In the genomic region with DNA sequence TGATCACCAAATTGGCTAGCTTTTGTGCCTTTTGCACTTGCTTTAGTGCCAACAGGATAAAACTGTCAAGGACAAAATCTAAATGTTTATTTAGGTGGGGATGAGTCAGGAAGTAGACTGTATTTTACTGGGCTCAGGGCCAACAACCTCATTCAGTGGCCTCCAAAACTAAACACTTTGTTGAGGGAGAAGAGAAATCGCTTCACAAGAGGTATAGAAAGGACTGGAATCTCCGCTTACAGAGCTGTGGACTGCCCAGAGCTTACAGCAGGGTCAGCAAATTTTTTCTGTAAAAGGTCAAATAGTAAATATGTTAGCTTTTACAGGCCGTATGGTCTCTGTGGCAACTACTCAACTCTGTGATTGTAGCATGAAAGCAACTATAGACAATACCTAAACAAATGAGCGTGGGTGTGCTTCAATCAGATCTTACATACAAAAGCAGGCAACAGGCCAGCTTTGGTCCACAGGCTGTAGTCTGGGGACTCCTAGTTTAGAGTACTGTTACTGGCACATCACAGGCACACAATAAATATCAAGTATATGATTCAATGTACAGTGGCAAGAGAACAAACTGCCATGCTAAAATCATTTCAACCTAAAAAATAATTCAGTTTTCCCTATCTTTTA, we compare ENCODE assay signal across 8 cellular contexts.
A peak's percentile ranks its signal among the peaks of the same experiment; 100 is the strongest.
DNase-seq lines count a peak whose midpoint lies in the region; ATAC-seq and TF ChIP-seq lines count a peak whose summit lies in the region.
"Not testable (repeated sequence)": the region's sequence is repeated elsewhere in the genome, so short reads cannot be mapped to it uniquely, and the experiment has no call there.

No MANE protein-coding gene starts in this region.

- ATAC-seq in left cardiac atrium = peak in 1 of 2 donors; percentile 85
- peak; percentile 32 for ATAC-seq in upper lobe of right lung

- not testable (repeated sequence) for H3K9me3 Mint-ChIP-seq in nephron progenitor cell

- H3K36me3 Mint-ChIP-seq in nephron progenitor cell (ENCODE audit: low read depth) = peaks cover 47% of the 10 kb centered on the region

- not testable (repeated sequence) for H3K4me1 ChIP-seq in upper lobe of right lung

- H3K27ac ChIP-seq in SK-N-MC = 0 out of 2 replicates have a peak overlapping the region, but pooled peaks have one; percentile 42
- not testable (repeated sequence) for H3K27ac ChIP-seq in upper lobe of right lung

- H3K36me3 ChIP-seq in SK-N-MC (ENCODE audit: insufficient read depth, low read length) = not testable (repeated sequence)
- peaks cover 15% of the 10 kb centered on the region for H3K36me3 ChIP-seq in upper lobe of right lung

- not testable (repeated sequence) for H3K4me3 Mint-ChIP-seq in nephron progenitor cell

- H3K4me3 ChIP-seq in SK-N-MC; choroid plexus epithelial cell (ENCODE audit: low read depth, low read length); upper lobe of right lung: not testable (repeated sequence)

- H3K4me1 Mint-ChIP-seq in nephron progenitor cell = not testable (repeated sequence)

- H3K27me3 ChIP-seq in upper lobe of right lung = not testable (repeated sequence)

- TF ChIP-seq CTCF in choroid plexus epithelial cell (conservative IDR thresholded peaks at IDR 0.05; ENCODE audit: low read depth, low read length); nephron progenitor cell (IDR thresholded peaks at IDR 0.05); upper lobe of right lung (IDR thresholded peaks at IDR 0.05): not testable (repeated sequence)

- peak overlapping the region; percentile 59 for H3K27ac Mint-ChIP-seq in nephron progenitor cell

- not testable (repeated sequence) for H3K9me3 ChIP-seq in SK-N-MC (ENCODE audit: low read depth, low read length); upper lobe of right lung

- not testable (repeated sequence) for H3K27me3 Mint-ChIP-seq in nephron progenitor cell (ENCODE audit: low read depth, poor library complexity)

- DNase-seq in COR-L47 (lab: John Stamatoyannopoulos, UW) = peak; percentile 79
- DNase-seq in HT1080 (ENCODE audit: low read depth) = peak; percentile 84
- peak; percentile 8 for DNase-seq in NCI-H2227 (lab: John Stamatoyannopoulos, UW; ENCODE audit: unreplicated experiment)
- not testable (repeated sequence) for DNase-seq in SK-N-MC (ENCODE audit: low read depth, low spot score); nephron progenitor cell; upper lobe of right lung
- DNase-seq in choroid plexus epithelial cell (ENCODE audit: low read depth) = peak; percentile 92
- DNase-seq in left cardiac atrium = peak; percentile 24

- intact Hi-C loops in left cardiac atrium (cut with DNase I); upper lobe of right lung (cut with DNase I): not testable (repeated sequence)

- not testable (repeated sequence) for H3K9ac ChIP-seq in SK-N-MC (ENCODE audit: insufficient read length)
